1 cellular context compared by ENCODE assay signal in genomic region chr1:181181792-181182585, GRCh38.
TF ChIP-seq lines count a peak whose summit lies in the region.

No MANE protein-coding gene starts in this region.

TF ChIP-seq in GM23338, 12 proteins besides CTCF, POLR2A, EP300 and RAD21 (continued from another document):
- TF ChIP-seq, protein P1, sequence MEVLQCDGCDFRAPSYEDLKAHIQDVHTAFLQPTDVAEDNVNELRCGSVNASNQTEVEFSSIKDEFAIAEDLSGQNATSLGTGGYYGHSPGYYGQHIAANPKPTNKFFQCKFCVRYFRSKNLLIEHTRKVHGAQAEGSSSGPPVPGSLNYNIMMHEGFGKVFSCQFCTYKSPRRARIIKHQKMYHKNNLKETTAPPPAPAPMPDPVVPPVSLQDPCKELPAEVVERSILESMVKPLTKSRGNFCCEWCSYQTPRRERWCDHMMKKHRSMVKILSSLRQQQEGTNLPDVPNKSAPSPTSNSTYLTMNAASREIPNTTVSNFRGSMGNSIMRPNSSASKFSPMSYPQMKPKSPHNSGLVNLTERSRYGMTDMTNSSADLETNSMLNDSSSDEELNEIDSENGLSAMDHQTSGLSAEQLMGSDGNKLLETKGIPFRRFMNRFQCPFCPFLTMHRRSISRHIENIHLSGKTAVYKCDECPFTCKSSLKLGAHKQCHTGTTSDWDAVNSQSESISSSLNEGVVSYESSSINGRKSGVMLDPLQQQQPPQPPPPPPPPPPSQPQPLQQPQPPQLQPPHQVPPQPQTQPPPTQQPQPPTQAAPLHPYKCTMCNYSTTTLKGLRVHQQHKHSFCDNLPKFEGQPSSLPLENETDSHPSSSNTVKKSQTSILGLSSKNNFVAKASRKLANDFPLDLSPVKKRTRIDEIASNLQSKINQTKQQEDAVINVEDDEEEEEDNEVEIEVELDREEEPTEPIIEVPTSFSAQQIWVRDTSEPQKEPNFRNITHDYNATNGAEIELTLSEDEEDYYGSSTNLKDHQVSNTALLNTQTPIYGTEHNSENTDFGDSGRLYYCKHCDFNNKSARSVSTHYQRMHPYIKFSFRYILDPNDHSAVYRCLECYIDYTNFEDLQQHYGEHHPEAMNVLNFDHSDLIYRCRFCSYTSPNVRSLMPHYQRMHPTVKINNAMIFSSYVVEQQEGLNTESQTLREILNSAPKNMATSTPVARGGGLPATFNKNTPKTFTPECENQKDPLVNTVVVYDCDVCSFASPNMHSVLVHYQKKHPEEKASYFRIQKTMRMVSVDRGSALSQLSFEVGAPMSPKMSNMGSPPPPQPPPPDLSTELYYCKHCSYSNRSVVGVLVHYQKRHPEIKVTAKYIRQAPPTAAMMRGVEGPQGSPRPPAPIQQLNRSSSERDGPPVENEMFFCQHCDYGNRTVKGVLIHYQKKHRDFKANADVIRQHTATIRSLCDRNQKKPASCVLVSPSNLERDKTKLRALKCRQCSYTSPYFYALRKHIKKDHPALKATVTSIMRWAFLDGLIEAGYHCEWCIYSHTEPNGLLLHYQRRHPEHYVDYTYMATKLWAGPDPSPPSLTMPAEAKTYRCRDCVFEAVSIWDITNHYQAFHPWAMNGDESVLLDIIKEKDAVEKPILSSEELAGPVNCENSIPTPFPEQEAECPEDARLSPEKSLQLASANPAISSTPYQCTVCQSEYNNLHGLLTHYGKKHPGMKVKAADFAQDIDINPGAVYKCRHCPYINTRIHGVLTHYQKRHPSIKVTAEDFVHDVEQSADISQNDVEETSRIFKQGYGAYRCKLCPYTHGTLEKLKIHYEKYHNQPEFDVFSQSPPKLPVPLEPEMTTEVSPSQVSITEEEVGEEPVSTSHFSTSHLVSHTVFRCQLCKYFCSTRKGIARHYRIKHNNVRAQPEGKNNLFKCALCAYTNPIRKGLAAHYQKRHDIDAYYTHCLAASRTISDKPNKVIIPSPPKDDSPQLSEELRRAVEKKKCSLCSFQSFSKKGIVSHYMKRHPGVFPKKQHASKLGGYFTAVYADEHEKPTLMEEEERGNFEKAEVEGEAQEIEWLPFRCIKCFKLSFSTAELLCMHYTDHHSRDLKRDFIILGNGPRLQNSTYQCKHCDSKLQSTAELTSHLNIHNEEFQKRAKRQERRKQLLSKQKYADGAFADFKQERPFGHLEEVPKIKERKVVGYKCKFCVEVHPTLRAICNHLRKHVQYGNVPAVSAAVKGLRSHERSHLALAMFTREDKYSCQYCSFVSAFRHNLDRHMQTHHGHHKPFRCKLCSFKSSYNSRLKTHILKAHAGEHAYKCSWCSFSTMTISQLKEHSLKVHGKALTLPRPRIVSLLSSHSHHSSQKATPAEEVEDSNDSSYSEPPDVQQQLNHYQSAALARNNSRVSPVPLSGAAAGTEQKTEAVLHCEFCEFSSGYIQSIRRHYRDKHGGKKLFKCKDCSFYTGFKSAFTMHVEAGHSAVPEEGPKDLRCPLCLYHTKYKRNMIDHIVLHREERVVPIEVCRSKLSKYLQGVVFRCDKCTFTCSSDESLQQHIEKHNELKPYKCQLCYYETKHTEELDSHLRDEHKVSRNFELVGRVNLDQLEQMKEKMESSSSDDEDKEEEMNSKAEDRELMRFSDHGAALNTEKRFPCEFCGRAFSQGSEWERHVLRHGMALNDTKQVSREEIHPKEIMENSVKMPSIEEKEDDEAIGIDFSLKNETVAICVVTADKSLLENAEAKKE (CRISPR knock-in tag; IDR thresholded peaks at IDR 0.05), result no peak
- TF ChIP-seq EZH2phosphoT487 (IDR thresholded peaks at IDR 0.05; ENCODE audit: unreplicated experiment), result no peak
- TF ChIP-seq EZH2 (IDR thresholded peaks at IDR 0.05; ENCODE audit: low read depth, unreplicated experiment), result no peak
- TF ChIP-seq, protein P2, sequence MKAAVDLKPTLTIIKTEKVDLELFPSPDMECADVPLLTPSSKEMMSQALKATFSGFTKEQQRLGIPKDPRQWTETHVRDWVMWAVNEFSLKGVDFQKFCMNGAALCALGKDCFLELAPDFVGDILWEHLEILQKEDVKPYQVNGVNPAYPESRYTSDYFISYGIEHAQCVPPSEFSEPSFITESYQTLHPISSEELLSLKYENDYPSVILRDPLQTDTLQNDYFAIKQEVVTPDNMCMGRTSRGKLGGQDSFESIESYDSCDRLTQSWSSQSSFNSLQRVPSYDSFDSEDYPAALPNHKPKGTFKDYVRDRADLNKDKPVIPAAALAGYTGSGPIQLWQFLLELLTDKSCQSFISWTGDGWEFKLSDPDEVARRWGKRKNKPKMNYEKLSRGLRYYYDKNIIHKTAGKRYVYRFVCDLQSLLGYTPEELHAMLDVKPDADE (IDR thresholded peaks at IDR 0.05), result no peak
- no peak for TF ChIP-seq ZNF331 (CRISPR knock-in tag; IDR thresholded peaks at IDR 0.05; ENCODE audit: low read depth)
- TF ChIP-seq POLR2AphosphoS5 (IDR thresholded peaks at IDR 0.05; ENCODE audit: low read depth), result no peak
- TF ChIP-seq CREB1 (CRISPR knock-in tag; IDR thresholded peaks at IDR 0.05; ENCODE audit: low read depth), result no peak
TF ChIP-seq in GM23338: peak in this region for 0.
